ENCODE assay signal across 20 cellular contexts in genomic region chr20:32164984-32165735, GRCh38. TPM values are rescaled to one million over a fixed set of nuclear protein-coding genes. Genes with fewer than 3 reads are reported as not detected.
DNase-seq lines count a peak whose midpoint lies in the region; ATAC-seq and TF ChIP-seq lines count a peak whose summit lies in the region.
"Had no signal": no experiment of that assay in that cellular context is flagged by ENCODE, and none has a peak within 500 bp of the region (broad histone marks: within the 10 kb centered on the region; RNA-seq: fewer than 3 reads in every experiment).

No MANE protein-coding gene starts in this region.

- peak overlapping the region; percentile 0 for H3K27ac ChIP-seq in temporal lobe (ENCODE audit: low read depth, low read length)
- H3K27ac ChIP-seq: gastroesophageal sphincter, pancreas, thoracic aorta, VCaP had no signal

- CTCF ChIA-PET in activated CD4-positive, alpha-beta memory T cell treated with anti-CD3 and anti-CD28 coated beads for 36 hours (lab: Charles Lee), result no interaction called here

- no peaks in the 10 kb centered on the region for H3K9me3 Mint-ChIP-seq in activated T-helper 17 cell treated with anti-CD3 and anti-CD28 coated beads, Interleukin-2, amount 50 U/mL, for 72 hours
- H3K9me3 Mint-ChIP-seq in chondrocyte (ENCODE audit: low read depth) (no peaks in the 10 kb centered on the region), nephron (no peaks in the 10 kb centered on the region)
- H3K9me3 Mint-ChIP-seq in activated CD4-positive, alpha-beta memory T cell treated with anti-CD3 and anti-CD28 coated beads for 36 hours, result no peaks in the 10 kb centered on the region
- H3K9me3 Mint-ChIP-seq: central memory CD8-positive, alpha-beta T cell; stimulated activated memory B cell treated with anti-CD40 and anti-IgM and Interleukin-4, amounts not matched to agents 10 μg/mL and 1 μg/mL and 100 μg/mL, for 72 hours had no signal

- no peak for TF ChIP-seq CTCF in chondrocyte (IDR thresholded peaks at IDR 0.05)
- no peak for TF ChIP-seq CTCF in nephron (IDR thresholded peaks at IDR 0.05; ENCODE audit: unreplicated experiment in 3 of 3)

- peak; percentile 64 for DNase-seq in chondrocyte (ENCODE audit: low spot score)
- no peak for DNase-seq in activated CD4-positive, alpha-beta memory T cell treated with anti-CD3 and anti-CD28 coated beads for 36 hours
- no peak for DNase-seq in DMS79 (lab: John Stamatoyannopoulos, UW)
- DNase-seq: activated gamma-delta T cell; H7; KBM-7; mesendoderm; NCI-H524 treated with DMSO at 0.1 percent for 48 hours; SK-N-SH; stimulated activated CD4-positive, alpha-beta T cell treated with anti-CD3 and anti-CD28 coated beads, Interleukin-1b, Interleukin-23, amount 100 ng/mL, for 48 hours had no signal

- H3K4me3 Mint-ChIP-seq in activated T-helper 17 cell treated with anti-CD3 and anti-CD28 coated beads, Interleukin-2, amount 50 U/mL, for 72 hours, result no peak overlapping the region
- H3K4me3 Mint-ChIP-seq in chondrocyte (ENCODE audit: unreplicated experiment) (no peak overlapping the region), nephron (no peak overlapping the region)
- H3K4me3 Mint-ChIP-seq in activated CD4-positive, alpha-beta memory T cell treated with anti-CD3 and anti-CD28 coated beads for 36 hours, result no peak overlapping the region
- H3K4me3 Mint-ChIP-seq: central memory CD8-positive, alpha-beta T cell; stimulated activated memory B cell treated with anti-CD40 and anti-IgM and Interleukin-4, amounts not matched to agents 10 μg/mL and 1 μg/mL and 100 μg/mL, for 72 hours had no signal

- peaks cover 77% of the 10 kb centered on the region for H3K36me3 Mint-ChIP-seq in activated T-helper 17 cell treated with anti-CD3 and anti-CD28 coated beads, Interleukin-2, amount 50 U/mL, for 72 hours (ENCODE audit: low read depth)
- H3K36me3 Mint-ChIP-seq in chondrocyte (ENCODE audit: low read depth) (peaks cover 55% of the 10 kb centered on the region), nephron (ENCODE audit: low read depth) (peaks cover 60% of the 10 kb centered on the region)
- peaks cover 44% of the 10 kb centered on the region for H3K36me3 Mint-ChIP-seq in activated CD4-positive, alpha-beta memory T cell treated with anti-CD3 and anti-CD28 coated beads for 36 hours

- ATAC-seq in activated T-helper 17 cell treated with anti-CD3 and anti-CD28 coated beads, Interleukin-2, amount 50 U/mL, for 72 hours (replicated peaks), result no peak
- no peak for ATAC-seq in HG03280 (IDR thresholded peaks at IDR 0.05; ENCODE audit: unreplicated experiment)
- ATAC-seq: gastroesophageal sphincter; stimulated activated memory B cell treated with anti-CD40 and anti-IgM and Interleukin-4, amounts not matched to agents 10 μg/mL and 1 μg/mL and 100 μg/mL, for 72 hours had no signal

- H3K4me1 Mint-ChIP-seq in activated T-helper 17 cell treated with anti-CD3 and anti-CD28 coated beads, Interleukin-2, amount 50 U/mL, for 72 hours, result no peaks in the 10 kb centered on the region
- no peaks in the 10 kb centered on the region for H3K4me1 Mint-ChIP-seq in chondrocyte (ENCODE audit: low read depth)
- peaks cover 29% of the 10 kb centered on the region for H3K4me1 Mint-ChIP-seq in nephron
- no peaks in the 10 kb centered on the region for H3K4me1 Mint-ChIP-seq in activated CD4-positive, alpha-beta memory T cell treated with anti-CD3 and anti-CD28 coated beads for 36 hours (ENCODE audit: low read depth)
- H3K4me1 Mint-ChIP-seq: central memory CD8-positive, alpha-beta T cell; stimulated activated memory B cell treated with anti-CD40 and anti-IgM and Interleukin-4, amounts not matched to agents 10 μg/mL and 1 μg/mL and 100 μg/mL, for 72 hours had no signal

- H3K27me3 Mint-ChIP-seq in activated T-helper 17 cell treated with anti-CD3 and anti-CD28 coated beads, Interleukin-2, amount 50 U/mL, for 72 hours, result no peaks in the 10 kb centered on the region
- H3K27me3 Mint-ChIP-seq in chondrocyte (ENCODE audit: low read depth) (no peaks in the 10 kb centered on the region), nephron (ENCODE audit: low read depth) (no peaks in the 10 kb centered on the region)
- H3K27me3 Mint-ChIP-seq in activated CD4-positive, alpha-beta memory T cell treated with anti-CD3 and anti-CD28 coated beads for 36 hours, result no peaks in the 10 kb centered on the region
- H3K27me3 Mint-ChIP-seq: central memory CD8-positive, alpha-beta T cell; stimulated activated memory B cell treated with anti-CD40 and anti-IgM and Interleukin-4, amounts not matched to agents 10 μg/mL and 1 μg/mL and 100 μg/mL, for 72 hours had no signal

- H3K27ac Mint-ChIP-seq in activated T-helper 17 cell treated with anti-CD3 and anti-CD28 coated beads, Interleukin-2, amount 50 U/mL, for 72 hours, result peak overlapping the region; percentile 23
- H3K27ac Mint-ChIP-seq in chondrocyte (ENCODE audit: unreplicated experiment) (peak overlapping the region; percentile 45), nephron (peak overlapping the region; percentile 16 to 90 (median 89))
- H3K27ac Mint-ChIP-seq in activated CD4-positive, alpha-beta memory T cell treated with anti-CD3 and anti-CD28 coated beads for 36 hours, result no peak overlapping the region
- H3K27ac Mint-ChIP-seq: stimulated activated memory B cell treated with anti-CD40 and anti-IgM and Interleukin-4, amounts not matched to agents 10 μg/mL and 1 μg/mL and 100 μg/mL, for 72 hours had no signal

- intact Hi-C loops in activated CD4-positive, alpha-beta memory T cell treated with anti-CD3 and anti-CD28 coated beads for 36 hours (cut with micrococcal nuclease), result no loop called here

- POLR2A ChIA-PET in activated CD4-positive, alpha-beta memory T cell treated with anti-CD3 and anti-CD28 coated beads for 36 hours (lab: Charles Lee), result no interaction called here

RNA-seq across cellular contexts. Expression of gene PLAGL2, which starts 42.4 kb away (rescaled TPM):
- total RNA-seq in activated T-helper 17 cell treated with anti-CD3 and anti-CD28 coated beads, Interleukin-2, amount 50 U/mL, for 72 hours, result 10 to 100 TPM; 61.9 to 93.1 TPM
- total RNA-seq in chondrocyte (9.1 to 16.9 TPM (median 16.4 TPM) in 3 replicates), temporal lobe (2.2 TPM)
- total RNA-seq in activated CD4-positive, alpha-beta memory T cell treated with anti-CD3 and anti-CD28 coated beads for 36 hours, result 10 to 100 TPM; 93.9 to 95.6 TPM

RNA-seq across cellular contexts. Expression of gene POFUT1, which starts 42.5 kb away (rescaled TPM):
- 10 to 100 TPM; 41.4 TPM for total RNA-seq in activated T-helper 17 cell treated with anti-CD3 and anti-CD28 coated beads, Interleukin-2, amount 50 U/mL, for 72 hours
- total RNA-seq in chondrocyte (61.6 to 68.3 TPM (median 66.4 TPM) in 3 replicates), temporal lobe (13.8 TPM)
- 10 to 100 TPM; 48.4 to 48.5 TPM for total RNA-seq in activated CD4-positive, alpha-beta memory T cell treated with anti-CD3 and anti-CD28 coated beads for 36 hours

RNA-seq across cellular contexts. Expression of gene TM9SF4, which starts 55.6 kb away (rescaled TPM):
- total RNA-seq in activated T-helper 17 cell treated with anti-CD3 and anti-CD28 coated beads, Interleukin-2, amount 50 U/mL, for 72 hours, result 10 to 100 TPM; 47.0 to 47.4 TPM
- total RNA-seq in chondrocyte (64.8 to 87.9 TPM (median 83.7 TPM) in 3 replicates), temporal lobe (18.2 TPM)
- total RNA-seq in activated CD4-positive, alpha-beta memory T cell treated with anti-CD3 and anti-CD28 coated beads for 36 hours, result 10 to 100 TPM; 35.8 to 37.3 TPM
